ENCODE assay signal across 14 cellular contexts in genomic region chr1:15214507-15214906, GRCh38. TPM values are rescaled to one million over a fixed set of nuclear protein-coding genes. Genes with fewer than 3 reads are reported as not detected.
DNase-seq lines count a peak whose midpoint lies in the region; ATAC-seq and TF ChIP-seq lines count a peak whose summit lies in the region.
"Had no signal": no experiment of that assay in that cellular context is flagged by ENCODE, and none has a peak within 500 bp of the region (broad histone marks: within the 10 kb centered on the region; RNA-seq: fewer than 3 reads in every experiment).

No MANE protein-coding gene starts in this region.

- peak; percentile 69 for DNase-seq in AG08395 (ENCODE audit: low spot score)
- DNase-seq in amniotic epithelial cell (ENCODE audit: low read depth), result peak; percentile 85
- peak; percentile 23 for DNase-seq in left ventricle myocardium inferior
- DNase-seq in activated CD8-positive, alpha-beta T cell treated with anti-CD3 and anti-CD28 coated beads for 36 hours, result no peak
- no peak for DNase-seq in NCI-H2196 treated with DMSO at 0.1 percent for 48 hours (lab: John Stamatoyannopoulos, UW; ENCODE audit: unreplicated experiment)
- no peak for DNase-seq in effector CD8-positive, alpha-beta T cell (lab: John Stamatoyannopoulos, UW)
- DNase-seq: activated CD4-positive, alpha-beta T cell treated with anti-CD3 and anti-CD28 coated beads for 4 hours; H7; MM.1S; NCI-H524 treated with DMSO at 0.1 percent for 48 hours; stimulated activated naive B cell treated with anti-CD40 and anti-IgM and Interleukin-4, amounts not matched to agents 10 μg/mL and 1 μg/mL and 100 μg/mL, for 72 hours had no signal

- peaks cover 7% of the 10 kb centered on the region for H3K27me3 Mint-ChIP-seq in activated CD8-positive, alpha-beta T cell treated with anti-CD3 and anti-CD28 coated beads for 36 hours

- H3K36me3 ChIP-seq in left ventricle myocardium inferior, result peaks cover 3% of the 10 kb centered on the region
- no peaks in the 10 kb centered on the region for H3K36me3 ChIP-seq in parathyroid adenoma (ENCODE audit: control insufficient read depth, insufficient read depth, low read length)

- no peak overlapping the region for H3K4me3 Mint-ChIP-seq in activated CD8-positive, alpha-beta T cell treated with anti-CD3 and anti-CD28 coated beads for 36 hours
- H3K4me3 Mint-ChIP-seq: activated naive CD8-positive, alpha-beta T cell; stimulated activated naive B cell treated with anti-CD40 and anti-IgM and Interleukin-4, amounts not matched to agents 10 μg/mL and 1 μg/mL and 100 μg/mL, for 72 hours had no signal

- H3K4me3 ChIP-seq in left ventricle myocardium inferior (no peak overlapping the region), parathyroid adenoma (ENCODE audit: low read depth, low read length) (no peak overlapping the region)

- H3K27me3 ChIP-seq in left ventricle myocardium inferior (ENCODE audit: low read depth) (no peaks in the 10 kb centered on the region), parathyroid adenoma (ENCODE audit: control insufficient read depth, insufficient read depth, low read length) (no peaks in the 10 kb centered on the region)

- intact Hi-C loops in left ventricle myocardium inferior (cut with micrococcal nuclease), result loop anchor here (10.0 kb wide), 1 partner anchor 90 kb away; no protein-coding TSS in a partner anchor
- intact Hi-C loops in activated CD8-positive, alpha-beta T cell treated with anti-CD3 and anti-CD28 coated beads for 36 hours (cut with micrococcal nuclease), result no loop called here

- H3K79me2 ChIP-seq in parathyroid adenoma, result no peaks in the 10 kb centered on the region

- H2AFZ ChIP-seq in parathyroid adenoma, result no peak overlapping the region

- H3K9me3 Mint-ChIP-seq in activated CD8-positive, alpha-beta T cell treated with anti-CD3 and anti-CD28 coated beads for 36 hours, result no peaks in the 10 kb centered on the region
- H3K9me3 Mint-ChIP-seq: stimulated activated naive B cell treated with anti-CD40 and anti-IgM and Interleukin-4, amounts not matched to agents 10 μg/mL and 1 μg/mL and 100 μg/mL, for 72 hours had no signal

- H3K9ac ChIP-seq in parathyroid adenoma, result no peak overlapping the region

- peak overlapping the region; percentile 58 for H3K27ac ChIP-seq in left ventricle myocardium inferior (replicated peaks)
- H3K27ac ChIP-seq in parathyroid adenoma, result peak overlapping the region; percentile 15

- H3K36me3 Mint-ChIP-seq in activated CD8-positive, alpha-beta T cell treated with anti-CD3 and anti-CD28 coated beads for 36 hours (ENCODE audit: low read depth), result no peaks in the 10 kb centered on the region
- H3K36me3 Mint-ChIP-seq: activated naive CD8-positive, alpha-beta T cell; stimulated activated naive B cell treated with anti-CD40 and anti-IgM and Interleukin-4, amounts not matched to agents 10 μg/mL and 1 μg/mL and 100 μg/mL, for 72 hours had no signal

- TF ChIP-seq CTCF in left ventricle myocardium inferior (IDR thresholded peaks at IDR 0.05; ENCODE audit: borderline replicate concordance), result no peak
- TF ChIP-seq CTCF in parathyroid adenoma (IDR thresholded peaks at IDR 0.05), result no peak
- no peak for TF ChIP-seq CTCF in activated CD8-positive, alpha-beta T cell treated with anti-CD3 and anti-CD28 coated beads for 36 hours (IDR thresholded peaks at IDR 0.05)

- POLR2A ChIA-PET in activated CD8-positive, alpha-beta T cell treated with anti-CD3 and anti-CD28 coated beads for 36 hours (lab: Charles Lee), result no interaction called here

- peaks cover 43% of the 10 kb centered on the region for H3K4me1 ChIP-seq in left ventricle myocardium inferior
- no peaks in the 10 kb centered on the region for H3K4me1 ChIP-seq in parathyroid adenoma

- ATAC-seq in HG02852 (IDR thresholded peaks at IDR 0.05; ENCODE audit: unreplicated experiment), result no peak
- no peak for ATAC-seq in activated CD8-positive, alpha-beta T cell treated with anti-CD3 and anti-CD28 coated beads for 36 hours
- ATAC-seq: stimulated activated naive B cell treated with anti-CD40 and anti-IgM and Interleukin-4, amounts not matched to agents 10 μg/mL and 1 μg/mL and 100 μg/mL, for 72 hours had no signal

- no peaks in the 10 kb centered on the region for H3K9me3 ChIP-seq in left ventricle myocardium inferior (replicated peaks)
- no peaks in the 10 kb centered on the region for H3K9me3 ChIP-seq in parathyroid adenoma (ENCODE audit: control insufficient read depth, low read length)

- CTCF ChIA-PET in activated CD8-positive, alpha-beta T cell treated with anti-CD3 and anti-CD28 coated beads for 36 hours (lab: Charles Lee), result interaction anchor here (0.7 kb wide), 1 partner anchor 8 kb away, joined by 3 read pairs; no protein-coding TSS in a partner anchor

- H3K4me1 Mint-ChIP-seq in activated CD8-positive, alpha-beta T cell treated with anti-CD3 and anti-CD28 coated beads for 36 hours (ENCODE audit: low read depth), result peaks cover 5% of the 10 kb centered on the region
- H3K4me1 Mint-ChIP-seq: stimulated activated naive B cell treated with anti-CD40 and anti-IgM and Interleukin-4, amounts not matched to agents 10 μg/mL and 1 μg/mL and 100 μg/mL, for 72 hours had no signal

- H3K4me2 ChIP-seq in parathyroid adenoma (ENCODE audit: low read length), result no peak overlapping the region

- no peak overlapping the region for H3K27ac Mint-ChIP-seq in activated CD8-positive, alpha-beta T cell treated with anti-CD3 and anti-CD28 coated beads for 36 hours
- H3K27ac Mint-ChIP-seq: activated naive CD8-positive, alpha-beta T cell; stimulated activated naive B cell treated with anti-CD40 and anti-IgM and Interleukin-4, amounts not matched to agents 10 μg/mL and 1 μg/mL and 100 μg/mL, for 72 hours had no signal

RNA-seq across cellular contexts. Expression of gene FHAD1, which starts 32.5 kb away (rescaled TPM):
- total RNA-seq in left ventricle myocardium inferior, result not detected
- under 1 TPM; 0.07 to 0.16 TPM for total RNA-seq in activated CD8-positive, alpha-beta T cell treated with anti-CD3 and anti-CD28 coated beads for 36 hours

Comparison
In these comparisons a context has a peak if more than half of its experiments do, and no peak if none do; other contexts are left out.
1. DNase-seq: peak in AG08395 (single experiment), amniotic epithelial cell (single experiment) and left ventricle myocardium inferior (single experiment); none in activated CD8-positive, alpha-beta T cell treated with anti-CD3 and anti-CD28 coated beads for 36 hours (single experiment), NCI-H2196 treated with DMSO at 0.1 percent for 48 hours (single experiment) and effector CD8-positive, alpha-beta T cell (single experiment).